23 cellular contexts compared by ENCODE assay signal in genomic region chr10:128485701-128486235, GRCh38.
DNase-seq lines count a peak whose midpoint lies in the region; TF ChIP-seq lines count a peak whose summit lies in the region.
"Had no signal": no experiment of that assay in that cellular context is flagged by ENCODE, and none has a peak within 500 bp of the region (broad histone marks: within the 10 kb centered on the region; RNA-seq: fewer than 3 reads in every experiment).

No MANE protein-coding gene starts in this region.

- TF ChIP-seq CTCF in H9 (conservative IDR thresholded peaks at IDR 0.05) = no peak
- TF ChIP-seq CTCF in mesothelial cell of epicardium (IDR thresholded peaks at IDR 0.05; ENCODE audit: unreplicated experiment) = no peak

- H3K79me2 ChIP-seq in H9 (ENCODE audit: insufficient read depth, low read length) = no peaks in the 10 kb centered on the region

- no peaks in the 10 kb centered on the region; a peak in 2 of 7 replicates for H3K36me3 Mint-ChIP-seq in H9 (ENCODE audit: insufficient read depth in 1 of 3, low read depth in 3 of 3)
- no peaks in the 10 kb centered on the region for H3K36me3 Mint-ChIP-seq in mesothelial cell of epicardium
- H3K36me3 Mint-ChIP-seq: CD8-positive, alpha-beta T cell had no signal

- intact Hi-C loops in posterior vena cava (cut with DNase I) = no loop called here

- H3K27ac ChIP-seq in H9 (ENCODE audit: insufficient read length, low read depth, low read length) = no peak overlapping the region
- H3K27ac ChIP-seq: 22Rv1; A549; BLaER1 treated with 17β-estradiol and CSF1 and Interleukin-3, amounts not matched to agents 10 nM and 100 nM; C4-2B had no signal

- no peak overlapping the region for H3K9ac ChIP-seq in H9 (ENCODE audit: extremely low read depth, insufficient read length, low read length)
- H3K9ac ChIP-seq: BLaER1 treated with 17β-estradiol and CSF1 and Interleukin-3, amounts not matched to agents 10 nM and 100 nM had no signal

- no peak overlapping the region for H2BK20ac ChIP-seq in H9 (ENCODE audit: low read depth, low read length, poor library complexity, severe bottlenecking)

- no peak overlapping the region for H2BK120ac ChIP-seq in H9 (ENCODE audit: low read depth, low read length, poor library complexity, severe bottlenecking)

- no peaks in the 10 kb centered on the region for H3K4me1 ChIP-seq in H9 (ENCODE audit: insufficient read depth, low read length)
- H3K4me1 ChIP-seq: A549, Caco-2 had no signal

- no peak overlapping the region for H3K18ac ChIP-seq in H9 (ENCODE audit: insufficient read length, low read depth, low read length)

- H4K5ac ChIP-seq in H9 (ENCODE audit: insufficient read length, low read depth, low read length) = no peak overlapping the region

- H2BK15ac ChIP-seq in H9 (ENCODE audit: low read depth, low read length) = no peak overlapping the region

- H3K9me3 ChIP-seq in H9 (ENCODE audit: control insufficient read depth, low read depth, low read length) = no peaks in the 10 kb centered on the region
- H3K9me3 ChIP-seq: A549, Caco-2 had no signal

- H4K8ac ChIP-seq in H9 (replicated peaks; ENCODE audit: insufficient read length, low read depth, low read length) = no peak overlapping the region

- H2AFZ ChIP-seq in H9 (ENCODE audit: low read length) = no peak overlapping the region

- no peak overlapping the region for H3K4ac ChIP-seq in H9 (ENCODE audit: low read depth, low read length)

- H3K4me3 Mint-ChIP-seq in H9 (no peak overlapping the region), mesothelial cell of epicardium (no peak overlapping the region)
- H3K4me3 Mint-ChIP-seq: B cell; CD4-positive, alpha-beta T cell; CD8-positive, alpha-beta T cell had no signal

- no peak overlapping the region for H2AK5ac ChIP-seq in H9 (ENCODE audit: insufficient read length, low read length)

- no peak overlapping the region for H3K23ac ChIP-seq in H9 (ENCODE audit: insufficient read length, low read depth, low read length)

- no peak overlapping the region for H3T11ph ChIP-seq in H9 (ENCODE audit: low read length)

- H3K23me2 ChIP-seq in H9 (ENCODE audit: insufficient read length, low read depth, low read length, poor library complexity, severe bottlenecking) = no peaks in the 10 kb centered on the region

- peak overlapping the region in 1 of 3 experiments; percentile 59; a peak in 1 of 7 replicates for H3K27ac Mint-ChIP-seq in H9
- no peak overlapping the region for H3K27ac Mint-ChIP-seq in mesothelial cell of epicardium
- H3K27ac Mint-ChIP-seq: B cell; CD4-positive, alpha-beta T cell; CD8-positive, alpha-beta T cell had no signal

- no peak overlapping the region for H3K4me2 ChIP-seq in H9 (ENCODE audit: insufficient read depth, insufficient read length, low read length)
- H3K4me2 ChIP-seq: A549; BLaER1 treated with 17β-estradiol and CSF1 and Interleukin-3, amounts not matched to agents 10 nM and 100 nM had no signal

- H3K79me1 ChIP-seq in H9 (ENCODE audit: insufficient read depth, low read depth, low read length, poor library complexity, severe bottlenecking) = no peaks in the 10 kb centered on the region

- WGBS in H9 (ENCODE audit: extremely low coverage, insufficient read length, low lambda C conversion rate) = no CpG with 5 or more reads among the region's 7 CpGs

- no peaks in the 10 kb centered on the region for H3K27me3 ChIP-seq in H9 (ENCODE audit: insufficient read depth, low read length)
- H3K27me3 ChIP-seq: BLaER1 treated with 17β-estradiol and CSF1 and Interleukin-3, amounts not matched to agents 10 nM and 100 nM had no signal

- peaks cover 0 to 7% of the 10 kb centered on the region in 2 experiments; a peak in 3 of 5 replicates for H3K9me3 Mint-ChIP-seq in H9
- peaks cover 7% of the 10 kb centered on the region for H3K9me3 Mint-ChIP-seq in mesothelial cell of epicardium
- H3K9me3 Mint-ChIP-seq: CD4-positive, alpha-beta T cell; CD8-positive, alpha-beta T cell had no signal

- no peak overlapping the region for H3K56ac ChIP-seq in H9 (ENCODE audit: insufficient read length, low read depth, low read length)

- DNase-seq in H9 (no peak), NCI-H524 treated with DMSO at 0.1 percent for 48 hours (lab: John Stamatoyannopoulos, UW) (peak; percentile 16), posterior vena cava (ENCODE audit: low spot score) (peak; percentile 64), D341Med (ENCODE audit: low spot score) (no peak), mesothelial cell of epicardium (ENCODE audit: low spot score in 2 of 2, unreplicated experiment in 2 of 2) (no peak), NCI-H128 (lab: John Stamatoyannopoulos, UW; ENCODE audit: unreplicated experiment) (no peak)
- DNase-seq: AML-193; Caco-2; Calu3; CD4-positive, alpha-beta T cell; CD8-positive, alpha-beta T cell; DMS 273 treated with DMSO at 0.1 percent for 48 hours; DMS153; DMS53; DMS79; DND-41; EL; GDM1 had no signal

- H2BK5ac ChIP-seq in H9 (ENCODE audit: insufficient read length, low read length) = no peak overlapping the region

- no peak overlapping the region for H2BK12ac ChIP-seq in H9 (ENCODE audit: insufficient read length, low read depth, low read length)

- H3K4me1 Mint-ChIP-seq in H9 (peaks cover 14 to 19% of the 10 kb centered on the region in 2 experiments), mesothelial cell of epicardium (no peaks in the 10 kb centered on the region)
- H3K4me1 Mint-ChIP-seq: B cell had no signal

- H3K27me3 Mint-ChIP-seq in H9 (ENCODE audit: low read depth) (peaks cover 3% of the 10 kb centered on the region), mesothelial cell of epicardium (ENCODE audit: low read depth) (peaks cover 35% of the 10 kb centered on the region)
- H3K27me3 Mint-ChIP-seq: B cell; CD4-positive, alpha-beta T cell had no signal

- H3K14ac ChIP-seq in H9 (ENCODE audit: insufficient read depth, low read length) = peak overlapping the region; percentile 3; the same call in 1 of the 2 replicates

- H4K20me1 ChIP-seq in H9 (ENCODE audit: control insufficient read depth, insufficient read depth, insufficient read length) = no peaks in the 10 kb centered on the region

- H4K91ac ChIP-seq in H9 (ENCODE audit: insufficient read length, low read depth, low read length) = no peak overlapping the region

Comparison
In these comparisons a context has a peak if more than half of its experiments do, and no peak if none do; other contexts are left out.
1. DNase-seq: peak in NCI-H524 treated with DMSO at 0.1 percent for 48 hours (single experiment) and posterior vena cava (single experiment); none in H9 (single experiment), D341Med (single experiment), mesothelial cell of epicardium (0 of 2) and NCI-H128 (single experiment).